Comparison of ENCODE assay signal across 43 cellular contexts in genomic region chr19:55947532-55947931, GRCh38. TPM values are rescaled to one million over a fixed set of nuclear protein-coding genes. Genes with fewer than 3 reads are reported as not detected.
"Had no signal": no experiment of that assay in that cellular context is flagged by ENCODE, and none has a peak within 500 bp of the region (broad histone marks: within the 10 kb centered on the region; RNA-seq: fewer than 3 reads in every experiment).

Gene NLRP8, plus strand, starts transcription at chr19:55947832.

- H3K4me1 Mint-ChIP-seq: activated naive CD4-positive, alpha-beta T cell treated with anti-CD3 and anti-CD28 coated beads, Interleukin-2, amount 10 ng/mL, durations not matched to agents 7 days and 5 days; activated naive CD4-positive, alpha-beta T cell treated with anti-CD3 and anti-CD28 coated beads, Interleukin-2, amount 50 U/mL, for 24 hours; activated naive CD8-positive, alpha-beta T cell treated with anti-CD3 and anti-CD28 coated beads for 36 hours; activated naive CD8-positive, alpha-beta T cell treated with anti-CD3 and anti-CD28 coated beads, Interleukin-2, amount 10 ng/mL, durations not matched to agents 7 days and 5 days; activated naive CD8-positive, alpha-beta T cell treated with anti-CD3 and anti-CD28 coated beads, Interleukin-2, amount 50 U/mL, for 24 hours; activated T-helper 17 cell treated with anti-CD3 and anti-CD28 coated beads, Interleukin-2, amount 50 U/mL, for 72 hours; brain; central memory CD8-positive, alpha-beta T cell had no signal

- H3K27me3 Mint-ChIP-seq: activated naive CD4-positive, alpha-beta T cell treated with anti-CD3 and anti-CD28 coated beads, Interleukin-2, amount 10 ng/mL, durations not matched to agents 7 days and 5 days; activated naive CD8-positive, alpha-beta T cell treated with anti-CD3 and anti-CD28 coated beads, Interleukin-2, amount 10 ng/mL, durations not matched to agents 7 days and 5 days; activated naive CD8-positive, alpha-beta T cell treated with anti-CD3 and anti-CD28 coated beads, Interleukin-2, amount 50 U/mL, for 24 hours; central memory CD8-positive, alpha-beta T cell had no signal

- H3K36me3 Mint-ChIP-seq: activated naive CD4-positive, alpha-beta T cell treated with anti-CD3 and anti-CD28 coated beads, Interleukin-2, amount 10 ng/mL, durations not matched to agents 7 days and 5 days; activated naive CD8-positive, alpha-beta T cell; activated naive CD8-positive, alpha-beta T cell treated with anti-CD3 and anti-CD28 coated beads for 36 hours; brain had no signal

- H3K9me3 ChIP-seq: adrenal gland, ascending aorta, body of pancreas had no signal

- DNase-seq: activated effector memory CD4-positive, alpha-beta T cell treated with anti-CD3 and anti-CD28 coated beads, Interleukin-2, amount 50 U/mL, for 16 hours; activated effector memory CD4-positive, alpha-beta T cell treated with Interleukin-2 at 50 U/mL for 16 hours; activated gamma-delta T cell; activated gamma-delta T cell treated with Interleukin-2 at 50 U/mL for 16 hours; activated naive CD4-positive, alpha-beta T cell; activated naive CD4-positive, alpha-beta T cell treated with anti-CD3 and anti-CD28 coated beads for 36 hours; activated naive CD4-positive, alpha-beta T cell treated with anti-CD3 and anti-CD28 coated beads, Interleukin-2, amount 10 ng/mL, durations not matched to agents 7 days and 5 days; activated naive CD4-positive, alpha-beta T cell treated with anti-CD3 and anti-CD28 coated beads, Interleukin-2, amount 50 U/mL, for 16 hours; activated naive CD4-positive, alpha-beta T cell treated with Interleukin-2 at 50 U/mL for 16 hours; activated naive CD8-positive, alpha-beta T cell treated with anti-CD3 and anti-CD28 coated beads for 36 hours; activated naive CD8-positive, alpha-beta T cell treated with anti-CD3 and anti-CD28 coated beads, Interleukin-2, amount 10 ng/mL, durations not matched to agents 7 days and 5 days; activated naive CD8-positive, alpha-beta T cell treated with anti-CD3 and anti-CD28 coated beads, Interleukin-2, amount 50 U/mL, for 24 hours; activated T-cell treated with anti-CD3 and anti-CD28 coated beads, Interleukin-2, amount 50 U/mL, for 1 hour; activated T-cell treated with anti-CD3 and anti-CD28 coated beads, Interleukin-2, amount 50 U/mL, for 24 hours; activated T-cell treated with anti-CD3 and anti-CD28 coated beads, Interleukin-2, amount 50 U/mL, for 4 hours; activated T-cell treated with anti-CD3 and anti-CD28 coated beads, Interleukin-2, amount 50 U/mL, for 48 hours; activated T-cell treated with anti-CD3 and anti-CD28 coated beads, Interleukin-2, amount 50 U/mL, for 72 hours; adrenal gland; amniotic stem cell; amygdala; anterior cingulate cortex; aorta; body of pancreas; brain microvascular endothelial cell; caudate nucleus; central memory CD4-positive, alpha-beta T cell; cerebellar nuclear complex had no signal

- H3K4me3 ChIP-seq: adrenal gland, ascending aorta, body of pancreas, breast epithelium, cardiac muscle cell had no signal

- H3K27ac Mint-ChIP-seq: activated naive CD4-positive, alpha-beta T cell treated with anti-CD3 and anti-CD28 coated beads for 36 hours; activated naive CD4-positive, alpha-beta T cell treated with anti-CD3 and anti-CD28 coated beads, Interleukin-2, amount 10 ng/mL, durations not matched to agents 7 days and 5 days; activated naive CD4-positive, alpha-beta T cell treated with anti-CD3 and anti-CD28 coated beads, Interleukin-2, amount 50 U/mL, for 24 hours; activated naive CD4-positive, alpha-beta T cell treated with anti-CD3 and anti-CD28 coated beads, Interleukin-2, amount 50 U/mL, for 72 hours; activated naive CD8-positive, alpha-beta T cell; activated naive CD8-positive, alpha-beta T cell treated with anti-CD3 and anti-CD28 coated beads for 36 hours; activated naive CD8-positive, alpha-beta T cell treated with anti-CD3 and anti-CD28 coated beads, Interleukin-2, amount 10 ng/mL, durations not matched to agents 7 days and 5 days; activated naive CD8-positive, alpha-beta T cell treated with anti-CD3 and anti-CD28 coated beads, Interleukin-2, amount 50 U/mL, for 24 hours; activated T-cell treated with anti-CD3 and anti-CD28 coated beads, Interleukin-2, amount 50 U/mL, for 24 hours; activated T-cell treated with anti-CD3 and anti-CD28 coated beads, Interleukin-2, amount 50 U/mL, for 72 hours; activated T-helper 1 cell treated with anti-CD3 and anti-CD28 coated beads, Interleukin-12 subunit alpha, Interleukin-12 subunit beta, Interleukin-2, Interleukin-4 antibody, amounts not matched to agents 30 ng/mL and 10 ng/mL and 1 ng/mL, durations not matched to agents 14 hours and 24 hours and 36 hours; activated T-helper 17 cell treated with anti-CD3 and anti-CD28 coated beads, Interleukin-2, amount 50 U/mL, for 72 hours; activated T-helper 2 cell treated with anti-CD3 and anti-CD28 coated beads, Interferon-gamma antibody, Interleukin-2, Interleukin-4, amounts not matched to agents 10 μg/mL and 5 μg/mL and 100 μg/mL, durations not matched to agents 14 hours and 24 hours and 36 hours; brain had no signal

- H3K4me3 Mint-ChIP-seq: activated naive CD4-positive, alpha-beta T cell treated with anti-CD3 and anti-CD28 coated beads for 36 hours; activated naive CD4-positive, alpha-beta T cell treated with anti-CD3 and anti-CD28 coated beads, Interleukin-2, amount 10 ng/mL, durations not matched to agents 7 days and 5 days; activated naive CD4-positive, alpha-beta T cell treated with anti-CD3 and anti-CD28 coated beads, Interleukin-2, amount 50 U/mL, for 24 hours; activated naive CD8-positive, alpha-beta T cell; activated naive CD8-positive, alpha-beta T cell treated with anti-CD3 and anti-CD28 coated beads for 36 hours; activated naive CD8-positive, alpha-beta T cell treated with anti-CD3 and anti-CD28 coated beads, Interleukin-2, amount 10 ng/mL, durations not matched to agents 7 days and 5 days; activated naive CD8-positive, alpha-beta T cell treated with anti-CD3 and anti-CD28 coated beads, Interleukin-2, amount 50 U/mL, for 24 hours; activated T-cell treated with anti-CD3 and anti-CD28 coated beads, Interleukin-2, amount 50 U/mL, for 24 hours; activated T-cell treated with anti-CD3 and anti-CD28 coated beads, Interleukin-2, amount 50 U/mL, for 4 hours; activated T-cell treated with anti-CD3 and anti-CD28 coated beads, Interleukin-2, amount 50 U/mL, for 72 hours; activated T-helper 1 cell treated with anti-CD3 and anti-CD28 coated beads, Interleukin-12 subunit alpha, Interleukin-12 subunit beta, Interleukin-2, Interleukin-4 antibody, amounts not matched to agents 30 ng/mL and 10 ng/mL and 1 ng/mL, durations not matched to agents 14 hours and 24 hours and 36 hours; activated T-helper 17 cell treated with anti-CD3 and anti-CD28 coated beads, Interleukin-2, amount 50 U/mL, for 72 hours; brain; central memory CD8-positive, alpha-beta T cell had no signal

RNA-seq across cellular contexts. Expression of gene NLRP8, which starts in this region (rescaled TPM):
- total RNA-seq: activated naive CD4-positive, alpha-beta T cell treated with anti-CD3 and anti-CD28 coated beads for 36 hours; activated naive CD4-positive, alpha-beta T cell treated with anti-CD3 and anti-CD28 coated beads, Interleukin-2, amount 50 U/mL, for 72 hours; activated naive CD8-positive, alpha-beta T cell treated with anti-CD3 and anti-CD28 coated beads for 36 hours; activated naive CD8-positive, alpha-beta T cell treated with anti-CD3 and anti-CD28 coated beads, Interleukin-2, amount 10 ng/mL, durations not matched to agents 7 days and 5 days; activated T-cell treated with anti-CD3 and anti-CD28 coated beads, Interleukin-2, amount 50 U/mL, for 4 hours; activated T-cell treated with anti-CD3 and anti-CD28 coated beads, Interleukin-2, amount 50 U/mL, for 72 hours; activated T-helper 1 cell treated with anti-CD3 and anti-CD28 coated beads, Interleukin-12 subunit alpha, Interleukin-12 subunit beta, Interleukin-2, Interleukin-4 antibody, amounts not matched to agents 30 ng/mL and 10 ng/mL and 1 ng/mL, durations not matched to agents 14 hours and 24 hours and 36 hours; activated T-helper 17 cell treated with anti-CD3 and anti-CD28 coated beads, Interleukin-2, amount 50 U/mL, for 72 hours; activated T-helper 2 cell treated with anti-CD3 and anti-CD28 coated beads, Interferon-gamma antibody, Interleukin-2, Interleukin-4, amounts not matched to agents 10 μg/mL and 5 μg/mL and 100 μg/mL, durations not matched to agents 14 hours and 24 hours and 36 hours; adrenal gland; aorta; ascending aorta; astrocyte; body of pancreas; bronchial epithelial cell; cardiac muscle cell; cardiac septum; cerebellum; chondrocyte had no signal
